ENCODE assay signal across 12 cellular contexts in the genomic region with DNA sequence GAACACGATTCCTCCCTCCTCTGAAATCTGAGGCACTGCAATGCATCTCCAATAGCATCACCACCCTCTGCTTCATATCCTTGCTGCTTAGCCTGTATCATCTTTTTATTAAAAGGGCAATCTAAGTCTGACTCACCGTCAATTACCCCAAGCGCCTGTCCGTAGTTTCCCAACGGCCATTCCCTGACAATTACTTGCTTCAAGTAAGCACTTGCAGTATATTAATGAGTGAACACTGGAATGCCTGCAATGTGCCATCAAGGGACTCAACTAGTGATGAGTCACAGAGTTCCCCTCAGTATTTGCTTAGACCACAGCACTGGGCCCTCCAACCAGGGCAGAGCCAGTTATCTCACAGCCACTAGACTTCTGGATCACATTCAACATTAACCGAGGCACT. TPM values are rescaled to one million over a fixed set of nuclear protein-coding genes. Genes with fewer than 3 reads are reported as not detected.
DNase-seq lines count a peak whose midpoint lies in the region; ATAC-seq, FAIRE-seq and TF ChIP-seq lines count a peak whose summit lies in the region.
"Had no signal": no experiment of that assay in that cellular context is flagged by ENCODE, and none has a peak within 500 bp of the region (broad histone marks: within the 10 kb centered on the region; RNA-seq: fewer than 3 reads in every experiment).

No MANE protein-coding gene starts in this region.

- no peaks in the 10 kb centered on the region for H3K27me3 ChIP-seq in neural progenitor cell
- no peaks in the 10 kb centered on the region for H3K27me3 ChIP-seq in esophagus muscularis mucosa

- TF ChIP-seq CTCF in Calu3 (IDR thresholded peaks at IDR 0.05; ENCODE audit: unreplicated experiment) (no peak), neural progenitor cell (IDR thresholded peaks at IDR 0.05) (no peak), D721Med (IDR thresholded peaks at IDR 0.05; ENCODE audit: insufficient read depth, missing control alignments) (no peak), esophagus muscularis mucosa (IDR thresholded peaks at IDR 0.05) (no peak)

- H3K27me3 Mint-ChIP-seq in Calu3 (ENCODE audit: unreplicated experiment) (peaks cover 11% of the 10 kb centered on the region), neural progenitor cell (ENCODE audit: insufficient read depth, low read depth) (no peaks in the 10 kb centered on the region)

- 75% methylated on average over 6 of the region's 6 CpGs for WGBS in esophagus muscularis mucosa

- H3K4me1 ChIP-seq in neural progenitor cell (peaks cover 8% of the 10 kb centered on the region), esophagus muscularis mucosa (no peaks in the 10 kb centered on the region)

- no peak overlapping the region for H3K9ac ChIP-seq in neural progenitor cell

- no peak for TF ChIP-seq EP300 in esophagus muscularis mucosa (IDR thresholded peaks at IDR 0.05)

- FAIRE-seq in D721Med (lab: Jason Lieb, UNC): no peak

- H3K4me3 Mint-ChIP-seq in Calu3 (ENCODE audit: low read depth, unreplicated experiment) (no peak overlapping the region), neural progenitor cell (no peak overlapping the region)
- H3K4me3 Mint-ChIP-seq: activated CD4-positive, alpha-beta T cell treated with anti-CD3 and anti-CD28 coated beads, Interleukin-2, amount 10 ng/mL, durations not matched to agents 7 days and 5 days; nephron had no signal

- no peak overlapping the region for H3K27ac Mint-ChIP-seq in Calu3 (ENCODE audit: unreplicated experiment)
- H3K27ac Mint-ChIP-seq in neural progenitor cell: no peak overlapping the region
- H3K27ac Mint-ChIP-seq: activated CD4-positive, alpha-beta T cell treated with anti-CD3 and anti-CD28 coated beads, Interleukin-2, amount 10 ng/mL, durations not matched to agents 7 days and 5 days had no signal

- H3K79me2 ChIP-seq in neural progenitor cell (ENCODE audit: low read depth): no peaks in the 10 kb centered on the region

- DNase-seq in Calu3 (peak; percentile 14), NCI-H226 (peak; percentile 90), neural progenitor cell (ENCODE audit: low spot score) (peak; percentile 4), D721Med (ENCODE audit: insufficient read length, low spot score) (no peak), esophagus muscularis mucosa (ENCODE audit: extremely low spot score) (no peak)
- DNase-seq in activated naive CD4-positive, alpha-beta T cell treated with Interleukin-2 at 50 U/mL for 16 hours: no peak
- DNase-seq in effector CD4-positive, alpha-beta T cell: no peak
- DNase-seq: activated CD4-positive, alpha-beta T cell treated with anti-CD3 and anti-CD28 coated beads, Interleukin-2, amount 10 ng/mL, durations not matched to agents 7 days and 5 days; GF-D8; NCI-H1048 had no signal

- ATAC-seq in esophagus mucosa: peak; percentile 84

- BruUV-seq in Calu3 (replicated peaks; lab: Mats Ljungman, UMichigan): no TSS peak

- no peaks in the 10 kb centered on the region for H3K36me3 ChIP-seq in neural progenitor cell
- H3K36me3 ChIP-seq in esophagus muscularis mucosa: no peaks in the 10 kb centered on the region

- CTCF ChIA-PET in Calu3 (lab: Charles Lee): no interaction called here

- no peak overlapping the region for H3K4me2 ChIP-seq in neural progenitor cell

- H3K36me3 Mint-ChIP-seq in Calu3 (ENCODE audit: insufficient read depth, unreplicated experiment): no peaks in the 10 kb centered on the region
- H3K36me3 Mint-ChIP-seq in neural progenitor cell: no peaks in the 10 kb centered on the region

- no peak overlapping the region for H2AFZ ChIP-seq in neural progenitor cell (replicated peaks)

- H3K9me3 ChIP-seq in neural progenitor cell (ENCODE audit: low read depth) (peaks cover 4% of the 10 kb centered on the region), esophagus muscularis mucosa (no peaks in the 10 kb centered on the region)

- no peak overlapping the region for H3K4me3 ChIP-seq in neural progenitor cell
- H3K4me3 ChIP-seq in esophagus muscularis mucosa: no peak overlapping the region

- H3F3A ChIP-seq in neural progenitor cell (ENCODE audit: low read depth): no peaks in the 10 kb centered on the region

- no peak overlapping the region for H3K27ac ChIP-seq in neural progenitor cell
- H3K27ac ChIP-seq in esophagus muscularis mucosa (replicated peaks in 1 of 4): no peak overlapping the region

- intact Hi-C loops in Calu3 (cut with micrococcal nuclease; ENCODE audit: unreplicated experiment) (no loop called here), esophagus muscularis mucosa (cut with DNase I) (no loop called here)

- TF ChIP-seq POLR2A in esophagus muscularis mucosa (IDR thresholded peaks at IDR 0.05; ENCODE audit: low read depth): no peak

- H3K4me1 Mint-ChIP-seq in Calu3 (ENCODE audit: low read depth, unreplicated experiment) (peaks cover 7% of the 10 kb centered on the region), neural progenitor cell (no peaks in the 10 kb centered on the region)
- H3K4me1 Mint-ChIP-seq: activated CD4-positive, alpha-beta T cell treated with anti-CD3 and anti-CD28 coated beads, Interleukin-2, amount 10 ng/mL, durations not matched to agents 7 days and 5 days had no signal

- H3K9me3 Mint-ChIP-seq in Calu3 (ENCODE audit: low read depth, unreplicated experiment): peaks cover 2% of the 10 kb centered on the region
- peaks cover 9% of the 10 kb centered on the region for H3K9me3 Mint-ChIP-seq in neural progenitor cell
- H3K9me3 Mint-ChIP-seq: activated CD4-positive, alpha-beta T cell treated with anti-CD3 and anti-CD28 coated beads, Interleukin-2, amount 10 ng/mL, durations not matched to agents 7 days and 5 days had no signal

- no peaks in the 10 kb centered on the region for H4K20me1 ChIP-seq in neural progenitor cell (ENCODE audit: low read depth)

RNA-seq across cellular contexts. Expression of a gene that starts 19.5 kb away (rescaled TPM):
- total RNA-seq in Calu3 (2022) (5.5 and 7.8 TPM in 2 replicates), esophagus mucosa (91.9 TPM), neural progenitor cell (ENCODE audit: low replicate concordance) (6.4 and 6.6 TPM in 2 replicates), esophagus muscularis mucosa (100 to 1,000 TPM in 1 of 4 donors, 10 to 100 TPM in 3; 46.7 to 111 (median 87.8) TPM)
- total RNA-seq: activated CD4-positive, alpha-beta T cell treated with anti-CD3 and anti-CD28 coated beads, Interleukin-2, amount 10 ng/mL, durations not matched to agents 7 days and 5 days had no signal

Comparison
In these comparisons a context has a peak if more than half of its experiments do, and no peak if none do; other contexts are left out.
1. DNase-seq: peak in Calu3 (single experiment), NCI-H226 (single experiment) and neural progenitor cell (single experiment); none in D721Med (single experiment), activated naive CD4-positive, alpha-beta T cell treated with Interleukin-2 at 50 U/mL for 16 hours (single experiment), effector CD4-positive, alpha-beta T cell (single experiment) and esophagus muscularis mucosa (single experiment).